Comparison of ENCODE assay signal across 11 cellular contexts in genomic region chr1:92877792-92878191, GRCh38. TPM values are rescaled to one million over a fixed set of nuclear protein-coding genes. Genes with fewer than 3 reads are reported as not detected.
DNase-seq lines count a peak whose midpoint lies in the region; ATAC-seq and TF ChIP-seq lines count a peak whose summit lies in the region.
"Had no signal": no experiment of that assay in that cellular context is flagged by ENCODE, and none has a peak within 500 bp of the region (broad histone marks: within the 10 kb centered on the region; RNA-seq: fewer than 3 reads in every experiment).

No MANE protein-coding gene starts in this region.

- peak overlapping the region; percentile 15 for H3K4me3 ChIP-seq in naive thymus-derived CD4-positive, alpha-beta T cell (ENCODE audit: low read length)
- no peak overlapping the region for H3K4me3 ChIP-seq in left ventricle myocardium inferior

- ATAC-seq in HG03280 (IDR thresholded peaks at IDR 0.05; ENCODE audit: unreplicated experiment), result peak; percentile 63
- ATAC-seq in naive thymus-derived CD4-positive, alpha-beta T cell, result no peak

- intact Hi-C loops in activated CD4-positive, alpha-beta memory T cell treated with anti-CD3 and anti-CD28 coated beads for 36 hours (cut with micrococcal nuclease), result loop anchor here (1.0 to 5.0 kb wide), 2 partner anchors 18 to 75 kb away; no protein-coding TSS in a partner anchor
- intact Hi-C loops in naive thymus-derived CD4-positive, alpha-beta T cell (cut with micrococcal nuclease), result loop anchor here in 1 of 2 donors (5.0 kb wide), 1 partner anchor 75 kb away; no protein-coding TSS in a partner anchor
- intact Hi-C loops in left ventricle myocardium inferior (cut with micrococcal nuclease), result no loop called here

- CTCF ChIA-PET in activated CD4-positive, alpha-beta memory T cell treated with anti-CD3 and anti-CD28 coated beads for 36 hours (lab: Charles Lee), result interaction anchor here (0.6 to 2.6 kb wide), 7 partner anchors 13 to 117 kb away, joined by 3 to 20 read pairs (median 4); no protein-coding TSS in a partner anchor
- CTCF ChIA-PET in naive thymus-derived CD4-positive, alpha-beta T cell (lab: Charles Lee), result interaction anchor here (0.6 to 3.2 kb wide), 6 partner anchors 11 to 184 kb away, joined by 3 to 13 read pairs (median 4); no protein-coding TSS in a partner anchor

- peaks cover 5% of the 10 kb centered on the region for H3K36me3 Mint-ChIP-seq in activated CD4-positive, alpha-beta memory T cell treated with anti-CD3 and anti-CD28 coated beads for 36 hours
- H3K36me3 Mint-ChIP-seq in naive thymus-derived CD4-positive, alpha-beta T cell, result peaks cover 6 to 25% (median 20%) of the 10 kb centered on the region in 5 donors
- H3K36me3 Mint-ChIP-seq in endothelial cell (ENCODE audit: low read depth, unreplicated experiment), result no peaks in the 10 kb centered on the region

- peaks cover 4% of the 10 kb centered on the region for H3K9me3 Mint-ChIP-seq in activated CD4-positive, alpha-beta memory T cell treated with anti-CD3 and anti-CD28 coated beads for 36 hours
- H3K9me3 Mint-ChIP-seq in naive thymus-derived CD4-positive, alpha-beta T cell, result peaks cover 0 to 2% (median 0%) of the 10 kb centered on the region in 11 donors
- H3K9me3 Mint-ChIP-seq in endothelial cell (ENCODE audit: unreplicated experiment), result no peaks in the 10 kb centered on the region
- H3K9me3 Mint-ChIP-seq: activated B cell treated with CpG ODN at 0.5 μM for 24 hours had no signal

- TF ChIP-seq CTCF in left ventricle myocardium inferior (IDR thresholded peaks at IDR 0.05; ENCODE audit: borderline replicate concordance), result no peak
- no peak for TF ChIP-seq CTCF in endothelial cell (IDR thresholded peaks at IDR 0.05; ENCODE audit: unreplicated experiment)

- H3K9me3 ChIP-seq in naive thymus-derived CD4-positive, alpha-beta T cell (ENCODE audit: control insufficient read depth in 2 of 3, low read length in 3 of 3), result no peaks in the 10 kb centered on the region
- H3K9me3 ChIP-seq in left ventricle myocardium inferior (replicated peaks), result peaks cover under 1% of the 10 kb centered on the region

- H3K27ac Mint-ChIP-seq in activated CD4-positive, alpha-beta memory T cell treated with anti-CD3 and anti-CD28 coated beads for 36 hours, result peak overlapping the region; percentile 70
- H3K27ac Mint-ChIP-seq in naive thymus-derived CD4-positive, alpha-beta T cell, result peak overlapping the region; percentile 51 to 94 (median 84)
- H3K27ac Mint-ChIP-seq in endothelial cell (ENCODE audit: unreplicated experiment), result no peak overlapping the region

- H3K36me3 ChIP-seq in naive thymus-derived CD4-positive, alpha-beta T cell (ENCODE audit: control insufficient read depth in 2 of 3, insufficient read depth in 3 of 3, low read length in 3 of 3), result peaks cover 0 to 10% (median 0%) of the 10 kb centered on the region in 3 experiments
- H3K36me3 ChIP-seq in left ventricle myocardium inferior, result peaks cover 3% of the 10 kb centered on the region

- peak; percentile 61 for DNase-seq in DMS 273 (lab: John Stamatoyannopoulos, UW; ENCODE audit: unreplicated experiment)
- DNase-seq in DMS 273 treated with DMSO at 0.1 percent for 48 hours (lab: John Stamatoyannopoulos, UW), result no peak
- DNase-seq in activated CD4-positive, alpha-beta memory T cell treated with anti-CD3 and anti-CD28 coated beads for 36 hours, result no peak
- peak in 1 of 9 donors; percentile 16 for DNase-seq in naive thymus-derived CD4-positive, alpha-beta T cell
- DNase-seq in left ventricle myocardium inferior, result no peak
- DNase-seq in endothelial cell (ENCODE audit: low spot score), result no peak
- no peak for DNase-seq in dermis blood vessel endothelial cell
- DNase-seq: activated B cell treated with CpG ODN at 0.5 μM for 24 hours had no signal

- peaks cover 18 to 22% of the 10 kb centered on the region in 2 donors for H3K4me1 ChIP-seq in naive thymus-derived CD4-positive, alpha-beta T cell (ENCODE audit: control insufficient read depth in 2 of 2, insufficient read depth in 2 of 2, low read length in 2 of 2)
- no peaks in the 10 kb centered on the region for H3K4me1 ChIP-seq in left ventricle myocardium inferior

- H3K27me3 ChIP-seq in naive thymus-derived CD4-positive, alpha-beta T cell (ENCODE audit: control insufficient read depth in 2 of 2, insufficient read depth in 2 of 2, low read length in 2 of 2), result no peaks in the 10 kb centered on the region
- no peaks in the 10 kb centered on the region for H3K27me3 ChIP-seq in left ventricle myocardium inferior (ENCODE audit: low read depth)

- peak overlapping the region; percentile 53 for H3K27ac ChIP-seq in naive thymus-derived CD4-positive, alpha-beta T cell (ENCODE audit: low read depth, low read length)
- H3K27ac ChIP-seq in left ventricle myocardium inferior (replicated peaks), result no peak overlapping the region
- H3K27ac ChIP-seq: 22Rv1, epithelial cell of prostate had no signal

- peaks cover 27% of the 10 kb centered on the region for H3K4me1 Mint-ChIP-seq in activated CD4-positive, alpha-beta memory T cell treated with anti-CD3 and anti-CD28 coated beads for 36 hours (ENCODE audit: low read depth)
- peaks cover 24 to 47% (median 42%) of the 10 kb centered on the region in 7 donors for H3K4me1 Mint-ChIP-seq in naive thymus-derived CD4-positive, alpha-beta T cell
- peaks cover 13% of the 10 kb centered on the region for H3K4me1 Mint-ChIP-seq in endothelial cell (ENCODE audit: unreplicated experiment)

- POLR2A ChIA-PET in activated CD4-positive, alpha-beta memory T cell treated with anti-CD3 and anti-CD28 coated beads for 36 hours (lab: Charles Lee), result no interaction called here
- POLR2A ChIA-PET in naive thymus-derived CD4-positive, alpha-beta T cell (lab: Charles Lee), result interaction anchor here (0.6 to 1.1 kb wide), 2 partner anchors 10 to 87 kb away, joined by 3 read pairs; no protein-coding TSS in a partner anchor

- H3K27me3 Mint-ChIP-seq in activated CD4-positive, alpha-beta memory T cell treated with anti-CD3 and anti-CD28 coated beads for 36 hours, result no peaks in the 10 kb centered on the region
- H3K27me3 Mint-ChIP-seq in naive thymus-derived CD4-positive, alpha-beta T cell, result no peaks in the 10 kb centered on the region
- H3K27me3 Mint-ChIP-seq in endothelial cell (ENCODE audit: unreplicated experiment), result no peaks in the 10 kb centered on the region
- H3K27me3 Mint-ChIP-seq: activated B cell treated with CpG ODN at 0.5 μM for 24 hours had no signal

- H3K4me3 Mint-ChIP-seq in activated CD4-positive, alpha-beta memory T cell treated with anti-CD3 and anti-CD28 coated beads for 36 hours, result peak overlapping the region; percentile 23
- peak overlapping the region in 8 of 10 donors; percentile 58 to 75 (median 68) for H3K4me3 Mint-ChIP-seq in naive thymus-derived CD4-positive, alpha-beta T cell
- no peak overlapping the region for H3K4me3 Mint-ChIP-seq in endothelial cell (ENCODE audit: unreplicated experiment)
- H3K4me3 Mint-ChIP-seq: activated B cell treated with CpG ODN at 0.5 μM for 24 hours had no signal

RNA-seq across cellular contexts. Expression of gene RPL5, which starts 46.0 kb away (rescaled TPM):
- 1,000 to 10,000 TPM; 1,530 to 1,539 TPM for total RNA-seq in activated CD4-positive, alpha-beta memory T cell treated with anti-CD3 and anti-CD28 coated beads for 36 hours
- total RNA-seq in naive thymus-derived CD4-positive, alpha-beta T cell, result 1,000 to 10,000 TPM in 4 of 5 experiments, 100 to 1,000 TPM in 1; 764 to 1,693 (median 1,596) TPM
- polyA plus RNA-seq in naive thymus-derived CD4-positive, alpha-beta T cell, result 1,000 to 10,000 TPM; 3,012 to 3,358 TPM
- 552 TPM for total RNA-seq in left ventricle myocardium inferior
- total RNA-seq in endothelial cell (ENCODE audit: unreplicated experiment), result 1,318 TPM
- 892 and 958 TPM in 2 replicates for total RNA-seq in dermis blood vessel endothelial cell
